In the genomic region with DNA sequence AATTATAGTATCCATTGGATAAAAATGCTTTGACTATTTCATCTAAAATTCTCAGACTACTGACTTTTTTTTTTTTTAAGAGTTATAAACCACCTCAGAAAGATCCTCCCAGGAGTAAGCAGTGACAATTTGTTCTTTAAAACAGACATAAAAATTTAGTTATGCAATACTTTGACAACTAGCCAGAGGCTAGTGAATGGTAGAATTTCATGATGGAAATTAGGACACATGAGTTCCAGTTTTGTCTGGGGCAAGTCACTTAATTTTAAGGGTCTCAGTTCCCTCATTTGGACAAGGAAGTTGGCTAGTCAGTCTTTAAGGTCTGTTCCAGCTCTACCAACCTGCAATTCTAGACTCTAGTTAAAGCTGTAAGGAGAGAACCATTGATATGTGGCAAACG, we compare ENCODE assay signal across 23 cellular contexts. TPM values are rescaled to one million over a fixed set of nuclear protein-coding genes. Genes with fewer than 3 reads are reported as not detected.
A peak's percentile ranks its signal among the peaks of the same experiment; 100 is the strongest.
DNase-seq lines count a peak whose midpoint lies in the region; ATAC-seq, FAIRE-seq and TF ChIP-seq lines count a peak whose summit lies in the region.
"Had no signal": no experiment of that assay in that cellular context is flagged by ENCODE, and none has a peak within 500 bp of the region (broad histone marks: within the 10 kb centered on the region; RNA-seq: fewer than 3 reads in every experiment).

No MANE protein-coding gene starts in this region.

- no peak overlapping the region for H3K4me3 ChIP-seq in IMR-90 (ENCODE audit: insufficient read depth, low read depth, low read length)
- H3K4me3 ChIP-seq in Panc1 (ENCODE audit: low read depth in 2 of 2, low read length in 2 of 2): peak overlapping the region in 1 of 2 experiments; percentile 7; a peak in 1 of 4 replicates
- no peak overlapping the region for H3K4me3 ChIP-seq in skeletal muscle satellite cell (ENCODE audit: low read length)
- H3K4me3 ChIP-seq in Karpas-422 (ENCODE audit: low read length): no peak overlapping the region
- no peak overlapping the region for H3K4me3 ChIP-seq in body of pancreas
- H3K4me3 ChIP-seq: coronary artery, lung had no signal

- H3K4me1 ChIP-seq in IMR-90 (ENCODE audit: control insufficient read depth, insufficient read depth, low read length) (peaks cover 14% of the 10 kb centered on the region), Panc1 (ENCODE audit: control insufficient read depth, insufficient read depth, low read length) (peaks cover 59% of the 10 kb centered on the region), skeletal muscle satellite cell (ENCODE audit: control insufficient read depth, insufficient read depth, low read length) (peaks cover 67% of the 10 kb centered on the region), Karpas-422 (ENCODE audit: low read length) (0 out of 2 replicates have a peak, but pooled peaks cover 5% of the 10 kb centered on the region), body of pancreas (no peaks in the 10 kb centered on the region)

- TF ChIP-seq CTCF in IMR-90 (conservative IDR thresholded peaks at IDR 0.05; ENCODE audit: low read depth, low read length): no peak
- TF ChIP-seq CTCF in Panc1 (IDR thresholded peaks at IDR 0.05): no peak
- no peak for TF ChIP-seq CTCF in body of pancreas (IDR thresholded peaks at IDR 0.05)

- no peak overlapping the region for H4K8ac ChIP-seq in IMR-90 (ENCODE audit: low read depth in 2 of 2, low read length in 2 of 2)

- H3K36me3 ChIP-seq in IMR-90 (ENCODE audit: control insufficient read depth, insufficient read depth, low read length) (no peaks in the 10 kb centered on the region), Panc1 (ENCODE audit: control insufficient read depth, insufficient read depth, low read length) (no peaks in the 10 kb centered on the region), skeletal muscle satellite cell (ENCODE audit: insufficient read depth, low read length) (no peaks in the 10 kb centered on the region), Karpas-422 (ENCODE audit: insufficient read depth, low read length) (no peaks in the 10 kb centered on the region), body of pancreas (replicated peaks in 1 of 2; ENCODE audit: insufficient read depth in 1 of 2, low read depth in 2 of 2) (no peaks in the 10 kb centered on the region)
- H3K36me3 ChIP-seq: thoracic aorta had no signal

- H3K79me1 ChIP-seq in IMR-90 (ENCODE audit: low read depth in 1 of 2, low read length in 2 of 2): no peaks in the 10 kb centered on the region

- no peak overlapping the region for H3K4ac ChIP-seq in IMR-90 (ENCODE audit: low read depth, low read length)

- intact Hi-C loops in IMR-90 (cut with micrococcal nuclease): no loop called here
- intact Hi-C loops in Panc1 (cut with micrococcal nuclease; ENCODE audit: unreplicated experiment): loop anchor here (5.0 kb wide), 1 partner anchor 44 kb away; no protein-coding TSS in a partner anchor
- intact Hi-C loops in body of pancreas (cut with DNase I): no loop called here

- ATAC-seq in IMR-90 (ENCODE audit: low read depth) (no peak), Panc1 (no peak), body of pancreas (no peak)
- ATAC-seq: activated CD4-positive, CD25-positive, alpha-beta regulatory T cell treated with anti-CD3 and anti-CD28 coated beads, Interleukin-2, amount 50 U/mL, for 24 hours; naive thymus-derived CD4-positive, alpha-beta T cell had no signal

- H3K23ac ChIP-seq in IMR-90 (ENCODE audit: low read depth, low read length): no peak overlapping the region

- no peak for FAIRE-seq in GM19239 (lab: Jason Lieb, UNC)

- H3K18ac ChIP-seq in IMR-90 (ENCODE audit: low read depth, low read length): no peak overlapping the region

- H3K4me2 ChIP-seq in IMR-90 (ENCODE audit: low read depth, low read length) (no peak overlapping the region), skeletal muscle satellite cell (ENCODE audit: low read length) (peak overlapping the region; percentile 5), Karpas-422 (ENCODE audit: low read depth, low read length, poor library complexity, severe bottlenecking) (no peak overlapping the region)

- no peak for TF ChIP-seq RAD21 in IMR-90 (IDR thresholded peaks at IDR 0.05; ENCODE audit: low read length)

- H2BK20ac ChIP-seq in IMR-90 (ENCODE audit: low read depth, low read length): no peak overlapping the region

- H2AK9ac ChIP-seq in IMR-90 (replicated peaks; ENCODE audit: low read depth, low read length, poor library complexity): no peak overlapping the region

- H3K27ac ChIP-seq in IMR-90 (ENCODE audit: insufficient read depth, low read length): no peak overlapping the region
- peak overlapping the region; percentile 19 for H3K27ac ChIP-seq in Panc1 (ENCODE audit: low read length)
- H3K27ac ChIP-seq in Karpas-422 (ENCODE audit: low read length): no peak overlapping the region
- H3K27ac ChIP-seq in body of pancreas: no peak overlapping the region

- in situ Hi-C loops in IMR-90 (cut with MboI; ENCODE audit: low sequenced_read_pairs) (no loop called here), Panc1 (cut with HindIII; ENCODE audit: low pct_unique_long_range_greater_than_20kb, low sequenced_read_pairs) (no loop called here)

- no peak overlapping the region for H4K5ac ChIP-seq in IMR-90 (ENCODE audit: low read depth, low read length)

- no peak overlapping the region for H2AFZ ChIP-seq in IMR-90 (replicated peaks; ENCODE audit: low read length, poor library complexity)
- no peak overlapping the region for H2AFZ ChIP-seq in Karpas-422 (ENCODE audit: low read length)

- H2BK15ac ChIP-seq in IMR-90 (ENCODE audit: low read depth, low read length): no peak overlapping the region

- no peak overlapping the region for H4K91ac ChIP-seq in IMR-90 (ENCODE audit: insufficient read depth, low read depth, low read length)

- no peak overlapping the region for H3K9ac ChIP-seq in IMR-90 (ENCODE audit: low read depth, low read length)
- H3K9ac ChIP-seq in skeletal muscle satellite cell (ENCODE audit: low read depth, low read length): peak overlapping the region; percentile 10
- no peak overlapping the region for H3K9ac ChIP-seq in Karpas-422 (ENCODE audit: low read length)

- POLR2A ChIA-PET in IMR-90 (lab: Charles Lee; ENCODE audit: unreplicated experiment): no interaction called here
- POLR2A ChIA-PET in Panc1 (lab: Charles Lee): no interaction called here

- H3K9me2 ChIP-seq in Karpas-422 (replicated peaks; ENCODE audit: insufficient read depth, low read length): no peaks in the 10 kb centered on the region

- H3K9me1 ChIP-seq in IMR-90 (ENCODE audit: insufficient read depth, low read length): peaks cover 6% of the 10 kb centered on the region; the same call in 1 of the 2 replicates

- H2BK120ac ChIP-seq in IMR-90 (ENCODE audit: low read depth, low read length): no peak overlapping the region

- no peak overlapping the region for H3K14ac ChIP-seq in IMR-90 (replicated peaks; ENCODE audit: low read depth, low read length)

- H3K9me3 ChIP-seq in IMR-90 (ENCODE audit: control insufficient read depth, insufficient read depth, low read length) (no peaks in the 10 kb centered on the region), Panc1 (ENCODE audit: control insufficient read depth, insufficient read depth, low read depth, low read length) (no peaks in the 10 kb centered on the region), skeletal muscle satellite cell (replicated peaks; ENCODE audit: low read length) (no peaks in the 10 kb centered on the region), Karpas-422 (ENCODE audit: low read length) (no peaks in the 10 kb centered on the region), body of pancreas (no peaks in the 10 kb centered on the region)
- H3K9me3 ChIP-seq: thoracic aorta had no signal

- H3K27me3 ChIP-seq in IMR-90 (ENCODE audit: control insufficient read depth, insufficient read depth, low read length): no peaks in the 10 kb centered on the region
- H3K27me3 ChIP-seq in Panc1 (ENCODE audit: control insufficient read depth, insufficient read depth, low read length): no peaks in the 10 kb centered on the region
- no peaks in the 10 kb centered on the region for H3K27me3 ChIP-seq in skeletal muscle satellite cell (ENCODE audit: control insufficient read depth, insufficient read depth, low read length)
- no peaks in the 10 kb centered on the region for H3K27me3 ChIP-seq in Karpas-422 (ENCODE audit: low read length)
- H3K27me3 ChIP-seq in body of pancreas: no peaks in the 10 kb centered on the region

- no TSS peak for BruUV-seq in IMR-90 (replicated peaks; lab: Mats Ljungman, UMichigan)
- no TSS peak for BruUV-seq in Panc1 (replicated peaks; lab: Mats Ljungman, UMichigan)

- no peaks in the 10 kb centered on the region; the same call in 1 of the 2 replicates for H4K20me1 ChIP-seq in IMR-90 (ENCODE audit: insufficient read depth, low read length)
- H4K20me1 ChIP-seq in Karpas-422 (ENCODE audit: insufficient read depth, low read depth, low read length): no peaks in the 10 kb centered on the region

- H2BK5ac ChIP-seq in IMR-90 (ENCODE audit: low read depth, low read length, poor library complexity, severe bottlenecking): no peak overlapping the region

- DNase-seq in IMR-90 (no peak), Panc1 (ENCODE audit: low read depth, low spot score) (no peak), fibroblast of peridontal ligament (ENCODE audit: extremely low read depth) (peak; percentile 18), GM19239 (ENCODE audit: insufficient read length, low spot score) (no peak), Karpas-422 (no peak), body of pancreas (no peak)
- DNase-seq: activated effector memory CD4-positive, alpha-beta T cell treated with anti-CD3 and anti-CD28 coated beads, Interleukin-2, amount 50 U/mL, for 16 hours; anterior cingulate cortex; C1 segment of cervical spinal cord; DMS79; naive thymus-derived CD4-positive, alpha-beta T cell; NCI-H2029 treated with DMSO at 0.1 percent for 48 hours; NCI-H524; RPMI8226; stimulated activated CD4-positive, alpha-beta T cell treated with anti-CD3 and anti-CD28 coated beads, Interleukin-4, amount 100 ng/mL, for 1 hour; stimulated activated CD8-positive, alpha-beta memory T cell treated with anti-CD3 and anti-CD28 coated beads, Interleukin-4, amount 100 ng/mL, for 48 hours; T-helper 2 cell had no signal

- no peak overlapping the region for H3K56ac ChIP-seq in IMR-90 (ENCODE audit: extremely low read depth, insufficient read depth, low read length)

- no peaks in the 10 kb centered on the region for H3K79me2 ChIP-seq in Karpas-422 (ENCODE audit: low read length)

- CTCF ChIA-PET in IMR-90 (lab: Yijun Ruan, JAX): no interaction called here
- CTCF ChIA-PET in Panc1 (lab: Charles Lee): no interaction called here

- no peak overlapping the region for H2AK5ac ChIP-seq in IMR-90 (ENCODE audit: low read depth, low read length)

- dilution Hi-C loops in IMR-90 (cut with HindIII; ENCODE audit: low sequenced_read_pairs, unreplicated experiment): no loop called here

- no CpG with 5 or more reads among the region's 1 CpG for WGBS in IMR-90 (ENCODE audit: extremely low coverage in 2 of 2, insufficient read length in 1 of 2), 2 experiments
- WGBS in body of pancreas, 2 donors: 28 to 50% methylated on average over 1 of the region's 1 CpG

- TF ChIP-seq POLR2A in IMR-90 (IDR thresholded peaks at IDR 0.05; ENCODE audit: low read depth, low read length) (no peak), body of pancreas (IDR thresholded peaks at IDR 0.05) (no peak)

RNA-seq across cellular contexts. Expression of gene IL18, which starts 2.9 kb away (rescaled TPM):
- 0.54 and 0.83 TPM in 2 replicates for total RNA-seq in IMR-90 (2012; rRNA removed)
- polyA plus RNA-seq in IMR-90 (2012; rRNA removed): 0.89 and 0.96 TPM in 2 replicates
- polyA plus RNA-seq in IMR-90 (2012; cell fraction: cytosol; rRNA removed): 0.12 and 0.20 TPM in 2 replicates
- polyA plus RNA-seq in IMR-90 (2012; cell fraction: nucleus; rRNA removed; ENCODE audit: low replicate concordance): 0.12 and 0.50 TPM in 2 replicates
- total RNA-seq in Panc1 (2021; ENCODE audit: unreplicated experiment): 22.5 TPM
- polyA plus RNA-seq in Panc1 (2012; ENCODE audit: insufficient read length): 25.1 TPM
- total RNA-seq in skeletal muscle satellite cell (2012; rRNA removed): not detected in 2 replicates
- total RNA-seq in Karpas-422 (2014; rRNA removed; shearing (Covaris generic); ENCODE audit: low replicate concordance): not detected in 2 replicates
- total RNA-seq in body of pancreas: 10 to 100 TPM in 1 of 2 donors, 1 to 10 TPM in 1; 3.3 to 22.8 TPM
- polyA plus RNA-seq: naive thymus-derived CD4-positive, alpha-beta T cell had no signal

RNA-seq across cellular contexts. Expression of gene TEX12, which starts 6.2 kb away (rescaled TPM):
- not detected in 2 replicates for total RNA-seq in IMR-90 (2012; rRNA removed)
- 0.12 TPM in 1 of 2 replicates, not detected in the other for polyA plus RNA-seq in IMR-90 (2012; rRNA removed)
- polyA plus RNA-seq in IMR-90 (2012; cell fraction: cytosol; rRNA removed): not detected in 2 replicates
- 0.15 TPM in 1 of 2 replicates, not detected in the other for polyA plus RNA-seq in IMR-90 (2012; cell fraction: nucleus; rRNA removed; ENCODE audit: low replicate concordance)
- 0.23 TPM for total RNA-seq in Panc1 (2021; ENCODE audit: unreplicated experiment)
- polyA plus RNA-seq in Panc1 (2012; ENCODE audit: insufficient read length): not detected
- 0.25 TPM in 1 of 2 replicates, not detected in the other for total RNA-seq in skeletal muscle satellite cell (2012; rRNA removed)
- not detected in 2 replicates for total RNA-seq in Karpas-422 (2014; rRNA removed; shearing (Covaris generic); ENCODE audit: low replicate concordance)
- total RNA-seq in body of pancreas: not detected
- total RNA-seq: pulmonary artery endothelial cell had no signal
- polyA plus RNA-seq: naive thymus-derived CD4-positive, alpha-beta T cell had no signal

RNA-seq across cellular contexts. Expression of gene BCO2, which starts 14.3 kb away (rescaled TPM):
- total RNA-seq in IMR-90 (2012; rRNA removed) (0.18 and 0.83 TPM in 2 replicates), Panc1 (2021; ENCODE audit: unreplicated experiment) (2.5 TPM), body of pancreas (1 to 10 TPM; 3.6 to 4.2 TPM)
- 0.20 and 0.68 TPM in 2 replicates for polyA plus RNA-seq in IMR-90 (2012; rRNA removed)
- 0.03 and 0.04 TPM in 2 replicates for polyA plus RNA-seq in IMR-90 (2012; cell fraction: cytosol; rRNA removed)
- polyA plus RNA-seq in IMR-90 (2012; cell fraction: nucleus; rRNA removed; ENCODE audit: low replicate concordance): 0.32 and 4.6 TPM in 2 replicates
- polyA plus RNA-seq in Panc1 (2012; ENCODE audit: insufficient read length): 1.0 TPM
- total RNA-seq in skeletal muscle satellite cell (2012; rRNA removed): 0.25 and 2.0 TPM in 2 replicates
- 0.40 and 1.1 TPM in 2 replicates for total RNA-seq in Karpas-422 (2014; rRNA removed; shearing (Covaris generic); ENCODE audit: low replicate concordance)
